ENCODE assay signal across 11 cellular contexts in the genomic region with DNA sequence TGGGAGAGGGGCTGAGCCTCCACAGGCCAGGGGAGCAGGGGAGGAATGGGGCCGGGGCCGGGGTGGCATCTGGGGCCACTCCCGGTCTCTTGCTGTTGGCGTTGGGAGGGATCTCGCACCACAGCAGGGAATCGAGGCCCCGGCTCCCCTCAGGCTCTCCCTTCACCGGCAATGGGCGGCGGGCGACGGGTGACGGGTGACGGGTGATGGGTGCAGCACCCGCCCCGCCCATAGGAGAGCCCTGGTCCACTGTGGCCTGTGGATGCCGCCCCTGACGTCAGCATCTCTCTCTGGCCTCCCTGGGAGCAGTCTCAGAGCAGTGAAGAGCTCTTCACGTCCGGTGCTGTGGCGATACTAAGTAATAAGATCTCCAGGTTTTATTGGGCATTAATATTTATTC.
"Had no signal": no experiment of that assay in that cellular context is flagged by ENCODE, and none has a peak within 500 bp of the region (broad histone marks: within the 10 kb centered on the region; RNA-seq: fewer than 3 reads in every experiment).

No MANE protein-coding gene starts in this region.

- H3K27ac ChIP-seq: parathyroid adenoma, upper lobe of right lung had no signal

- DNase-seq: activated CD4-positive, alpha-beta T cell treated with anti-CD3 and anti-CD28 coated beads for 1 hour; activated CD4-positive, alpha-beta T cell treated with anti-CD3 and anti-CD28 coated beads, Interleukin-2, amount 50 U/mL, for 4 hours; activated naive CD4-positive, alpha-beta T cell treated with anti-CD3 and anti-CD28 coated beads for 36 hours; activated naive CD8-positive, alpha-beta T cell treated with anti-CD3 and anti-CD28 coated beads, Interleukin-2, amount 50 U/mL, for 24 hours; activated T-cell treated with anti-CD3 and anti-CD28 coated beads, Interleukin-2, amount 50 U/mL, for 1 hour; naive B cell; stimulated activated naive CD8-positive, alpha-beta T cell treated with anti-CD3 and anti-CD28 coated beads, Interleukin-15, Interleukin-2, amounts not matched to agents 100 U/mL and 50 U/mL, for 24 hours; upper lobe of right lung had no signal

- ATAC-seq: activated naive CD8-positive, alpha-beta T cell treated with anti-CD3 and anti-CD28 coated beads, Interleukin-2, amount 50 U/mL, for 24 hours; stimulated activated naive CD8-positive, alpha-beta T cell treated with anti-CD3 and anti-CD28 coated beads, Interleukin-15, Interleukin-2, amounts not matched to agents 100 U/mL and 50 U/mL, for 24 hours had no signal

- H3K4me1 ChIP-seq: parathyroid adenoma had no signal

- H3K4me3 ChIP-seq: smooth muscle cell, upper lobe of right lung had no signal

- H3K27me3 ChIP-seq: ascending aorta, upper lobe of right lung had no signal
